In genomic region chr2:101396352-101396717, GRCh38 we compare ENCODE assay signal across 10 cellular contexts. TPM values are rescaled to one million over a fixed set of nuclear protein-coding genes. Genes with fewer than 3 reads are reported as not detected.
A peak's percentile ranks its signal among the peaks of the same experiment; 100 is the strongest.
DNase-seq lines count a peak whose midpoint lies in the region; ATAC-seq and TF ChIP-seq lines count a peak whose summit lies in the region.
"Had no signal": no experiment of that assay in that cellular context is flagged by ENCODE, and none has a peak within 500 bp of the region (broad histone marks: within the 10 kb centered on the region; RNA-seq: fewer than 3 reads in every experiment).

No MANE protein-coding gene starts in this region.

- peak; percentile 87 for DNase-seq in A172 (ENCODE audit: low spot score)
- peak; percentile 18 for DNase-seq in T1000 (lab: John Stamatoyannopoulos, UW)
- peak; percentile 43 for DNase-seq in fibroblast of the conjunctiva (ENCODE audit: low read depth)
- DNase-seq in sigmoid colon: no peak
- DNase-seq in body of pancreas: no peak
- no peak for DNase-seq in stimulated activated CD4-positive, alpha-beta T cell treated with anti-CD3 and anti-CD28 coated beads, Interleukin-4, amount 100 ng/mL, for 1 hour
- DNase-seq in G401 (ENCODE audit: low spot score): no peak
- DNase-seq: stomach had no signal

- H3K9me3 ChIP-seq in sigmoid colon: no peaks in the 10 kb centered on the region
- H3K9me3 ChIP-seq in body of pancreas: no peaks in the 10 kb centered on the region
- H3K9me3 ChIP-seq: stomach had no signal

- ATAC-seq in GM21529 (IDR thresholded peaks at IDR 0.05; ENCODE audit: unreplicated experiment) (peak; percentile 57), body of pancreas (no peak)

- H3K36me3 ChIP-seq in sigmoid colon: no peaks in the 10 kb centered on the region
- H3K36me3 ChIP-seq in body of pancreas (replicated peaks in 1 of 2; ENCODE audit: insufficient read depth in 1 of 2, low read depth in 2 of 2): no peaks in the 10 kb centered on the region
- H3K36me3 ChIP-seq: stomach had no signal

- TF ChIP-seq EP300 in sigmoid colon (IDR thresholded peaks at IDR 0.05): no peak

- TF ChIP-seq POLR2A in sigmoid colon (IDR thresholded peaks at IDR 0.05): no peak
- no peak for TF ChIP-seq POLR2A in body of pancreas (IDR thresholded peaks at IDR 0.05)

- TF ChIP-seq CTCF in sigmoid colon (IDR thresholded peaks at IDR 0.05): no peak
- no peak for TF ChIP-seq CTCF in body of pancreas (IDR thresholded peaks at IDR 0.05)

- H3K4me3 ChIP-seq in sigmoid colon: no peak overlapping the region
- no peak overlapping the region for H3K4me3 ChIP-seq in body of pancreas
- H3K4me3 ChIP-seq: stomach had no signal

- 60 to 67% methylated on average over 2 of the region's 2 CpGs for WGBS in sigmoid colon, 2 donors
- WGBS in body of pancreas, 2 donors: 72 to 73% methylated on average over 2 of the region's 2 CpGs

- intact Hi-C loops in sigmoid colon (cut with DNase I) (no loop called here), body of pancreas (cut with DNase I) (no loop called here)

- no peak overlapping the region for H3K27ac ChIP-seq in sigmoid colon
- H3K27ac ChIP-seq in body of pancreas: no peak overlapping the region
- H3K27ac ChIP-seq: VCaP had no signal

- H3K4me1 ChIP-seq in sigmoid colon: no peaks in the 10 kb centered on the region
- H3K4me1 ChIP-seq in body of pancreas: no peaks in the 10 kb centered on the region

- H3K27me3 ChIP-seq in sigmoid colon (peaks cover 0 to 10% (median 0%) of the 10 kb centered on the region in 3 donors), body of pancreas (no peaks in the 10 kb centered on the region)

- in situ Hi-C loops in G401 (cut with HindIII; ENCODE audit: low sequenced_read_pairs): no loop called here

RNA-seq across cellular contexts. Expression of gene CREG2, which starts 9.0 kb away (rescaled TPM):
- total RNA-seq in A172 (2014; rRNA removed; shearing (Covaris generic)): 0.62 and 0.69 TPM in 2 replicates
- under 1 TPM in 2 of 4 donors, not detected in 2; 0.28 to 0.36 TPM for total RNA-seq in sigmoid colon
- under 1 TPM in 1 of 3 donors, not detected in 2; 0.06 TPM for polyA plus RNA-seq in sigmoid colon
- not detected for total RNA-seq in body of pancreas
- not detected in 2 replicates for total RNA-seq in G401 (2014; rRNA removed; shearing (Covaris generic))

Comparison
In these comparisons a context has a peak if more than half of its experiments do, and no peak if none do; other contexts are left out.
1. DNase-seq: peak in A172 (single experiment), T1000 (single experiment) and fibroblast of the conjunctiva (single experiment); none in sigmoid colon (single experiment), body of pancreas (0 of 4), stimulated activated CD4-positive, alpha-beta T cell treated with anti-CD3 and anti-CD28 coated beads, Interleukin-4, amount 100 ng/mL, for 1 hour (single experiment) and G401 (single experiment).